In genomic region chr12:6276936-6277615, GRCh38 we compare ENCODE assay signal across 1 cellular context.
TF ChIP-seq lines count a peak whose summit lies in the region.

No MANE protein-coding gene starts in this region.

TF ChIP-seq in H1, 55 proteins besides CTCF, POLR2A, EP300 and RAD21 (continued from another document):
- no peak for TF ChIP-seq CHD7 (IDR thresholded peaks at IDR 0.05; ENCODE audit: insufficient replicate concordance, low read length)
- TF ChIP-seq NANOG (IDR thresholded peaks at IDR 0.05; ENCODE audit: insufficient read depth, low read depth, low read length, poor library complexity, severe bottlenecking) = no peak
- no peak for TF ChIP-seq SUZ12 (IDR thresholded peaks at IDR 0.05; ENCODE audit: low read length)
- TF ChIP-seq RXRA (IDR thresholded peaks at IDR 0.05; ENCODE audit: insufficient read depth, low read depth, low read length) = no peak
